ENCODE assay signal across 10 cellular contexts in the genomic region with DNA sequence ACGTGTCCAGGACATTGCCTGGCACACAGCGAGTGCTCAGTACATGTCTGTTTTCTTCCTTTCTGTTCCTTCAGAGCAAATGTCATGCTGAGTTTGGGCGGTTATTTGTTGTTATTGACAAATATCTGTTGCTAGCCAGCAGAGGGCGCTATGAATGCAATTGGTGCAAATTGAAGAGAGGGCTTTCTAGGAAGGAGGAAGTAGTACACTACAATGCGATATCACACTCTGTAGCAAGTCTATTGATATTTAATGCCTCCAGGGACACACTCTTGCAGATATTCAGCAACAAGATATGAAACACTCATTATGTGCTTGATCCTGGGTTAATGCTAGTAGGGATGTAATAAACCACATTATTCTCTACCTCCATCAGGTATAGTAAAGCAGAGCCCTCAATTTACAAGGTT.
A peak's percentile ranks its signal among the peaks of the same experiment; 100 is the strongest.
DNase-seq lines count a peak whose midpoint lies in the region; ATAC-seq, FAIRE-seq and TF ChIP-seq lines count a peak whose summit lies in the region.
"Had no signal": no experiment of that assay in that cellular context is flagged by ENCODE, and none has a peak within 500 bp of the region (broad histone marks: within the 10 kb centered on the region; RNA-seq: fewer than 3 reads in every experiment).

No MANE protein-coding gene starts in this region.

- TF ChIP-seq POLR2A in GM12878 (IDR thresholded peaks at IDR 0.05; ENCODE audit: low read depth, low read length) = no peak

- H3K36me3 ChIP-seq in GM12878 (ENCODE audit: control insufficient read depth in 2 of 2, insufficient read depth in 2 of 2, low read length in 1 of 2) (no peaks in the 10 kb centered on the region), neural progenitor cell (no peaks in the 10 kb centered on the region)

- peaks cover 4% of the 10 kb centered on the region for H3K27me3 Mint-ChIP-seq in neural progenitor cell (ENCODE audit: insufficient read depth, low read depth)

- TF ChIP-seq EP300 in GM12878 (IDR thresholded peaks at IDR 0.05; ENCODE audit: borderline replicate concordance in 1 of 2, control insufficient read depth in 1 of 2, low read depth in 2 of 2, low read length in 2 of 2) = no peak

- no peak overlapping the region for H3K27ac Mint-ChIP-seq in neural progenitor cell

- no peaks in the 10 kb centered on the region for H3K27me3 ChIP-seq in GM12878 (replicated peaks in 1 of 2; ENCODE audit: control insufficient read depth in 2 of 2, insufficient read depth in 2 of 2, low read length in 1 of 2)
- H3K27me3 ChIP-seq in neural progenitor cell = no peaks in the 10 kb centered on the region

- WGBS in GM12878 (ENCODE audit: insufficient coverage, insufficient replicate concordance, low lambda C conversion rate, missing lambda C conversion rate) = 0% methylated on average over 5 of the region's 5 CpGs

- H3K4me1 ChIP-seq in GM12878 (ENCODE audit: control insufficient read depth, insufficient read depth, low read length) (no peaks in the 10 kb centered on the region), neural progenitor cell (no peaks in the 10 kb centered on the region)

- H3K4me2 ChIP-seq in GM12878 (ENCODE audit: control insufficient read depth, insufficient read depth) (no peak overlapping the region), neural progenitor cell (no peak overlapping the region)

- H4K20me1 ChIP-seq in GM12878 (ENCODE audit: control insufficient read depth, insufficient read depth) (no peaks in the 10 kb centered on the region), neural progenitor cell (ENCODE audit: low read depth) (no peaks in the 10 kb centered on the region)

- POLR2A ChIA-PET in GM12878 (lab: Charles Lee) = no interaction called here

- no peaks in the 10 kb centered on the region for H3K9me3 Mint-ChIP-seq in neural progenitor cell

- FAIRE-seq in GM12878 (lab: Jason Lieb, UNC) = peak; percentile 47
- FAIRE-seq: astrocyte had no signal

- BruUV-seq in GM12878 (replicated peaks; lab: Mats Ljungman, UMichigan) = no TSS peak

- TF ChIP-seq CTCF in GM12878 (IDR thresholded peaks at IDR 0.05 in 2 of 3, conservative IDR thresholded peaks at IDR 0.05 in 1 of 3; ENCODE audit: control insufficient read depth in 2 of 3, extremely low read depth in 1 of 3, insufficient read depth in 1 of 3, low read depth in 3 of 3, low read length in 3 of 3) (peak; percentile 55 to 76 (median 61)), neural progenitor cell (IDR thresholded peaks at IDR 0.05) (peak; percentile 89), coronary artery (IDR thresholded peaks at IDR 0.05) (no peak)

- DNase-seq in stimulated activated CD4-positive, alpha-beta T cell treated with anti-CD3 and anti-CD28 coated beads, Interleukin-4, amount 100 ng/mL, for 48 hours (ENCODE audit: low read depth in 2 of 2) = peak; percentile 2 to 7
- DNase-seq in stimulated activated CD4-positive, alpha-beta T cell treated with anti-CD3 and anti-CD28 coated beads, Interleukin-4, amount 100 ng/mL, for 1 hour = no peak
- DNase-seq in NCI-H345 treated with DMSO at 0.1 percent for 48 hours (lab: John Stamatoyannopoulos, UW; ENCODE audit: unreplicated experiment) (peak; percentile 16), GM12878 (ENCODE audit: low read depth, low spot score) (peak; percentile 11), neural progenitor cell (ENCODE audit: low spot score) (peak; percentile 85), coronary artery (ENCODE audit: low spot score) (no peak)

- H3K9me3 ChIP-seq in GM12878 (replicated peaks; ENCODE audit: control insufficient read depth, insufficient read depth, low read length) = no peaks in the 10 kb centered on the region
- no peaks in the 10 kb centered on the region for H3K9me3 ChIP-seq in neural progenitor cell (ENCODE audit: low read depth)

- no peak overlapping the region for H3K9ac ChIP-seq in GM12878 (ENCODE audit: control insufficient read depth, insufficient read depth, low read length)
- no peak overlapping the region for H3K9ac ChIP-seq in neural progenitor cell

- intact Hi-C loops in GM12878 (cut with micrococcal nuclease; ENCODE audit: unreplicated experiment) = loop anchor here (10.0 kb wide), 2 partner anchors 131 to 309 kb away; no protein-coding TSS in a partner anchor

- CTCF ChIA-PET in GM12878 (lab: Yijun Ruan, JAX) = interaction anchor here (1.4 to 2.6 kb wide), 2 partner anchors 9 to 52 kb away, joined by 3 to 13 read pairs; no protein-coding TSS in a partner anchor

- H3K4me3 Mint-ChIP-seq in neural progenitor cell = no peak overlapping the region

- no peaks in the 10 kb centered on the region for H3K36me3 Mint-ChIP-seq in neural progenitor cell

- in situ Hi-C loops in GM12878 (cut with MboI) = no loop called here

- H3F3A ChIP-seq in neural progenitor cell (ENCODE audit: low read depth) = no peaks in the 10 kb centered on the region

- H3K27ac ChIP-seq in GM12878 (ENCODE audit: control insufficient read depth, insufficient read depth) (no peak overlapping the region), neural progenitor cell (no peak overlapping the region), coronary artery (no peak overlapping the region)
- H3K27ac ChIP-seq: skin epidermis had no signal

- RAD21 ChIA-PET in GM12878 (lab: Charles Lee; ENCODE audit: unreplicated experiment) = no interaction called here

- TF ChIP-seq RAD21 in GM12878 (IDR thresholded peaks at IDR 0.05; ENCODE audit: insufficient read depth, low read depth, low read length) = peak; percentile 59

- H3K79me2 ChIP-seq in GM12878 (ENCODE audit: control insufficient read depth, insufficient read depth, low read length) = no peaks in the 10 kb centered on the region
- no peaks in the 10 kb centered on the region for H3K79me2 ChIP-seq in neural progenitor cell (ENCODE audit: low read depth)

- no peak overlapping the region for H3K4me3 ChIP-seq in GM12878
- H3K4me3 ChIP-seq in neural progenitor cell = no peak overlapping the region
- no peak overlapping the region for H3K4me3 ChIP-seq in coronary artery
- H3K4me3 ChIP-seq: skin epidermis had no signal

- H3K4me1 Mint-ChIP-seq in neural progenitor cell = peaks cover 7% of the 10 kb centered on the region

- H2AFZ ChIP-seq in GM12878 (ENCODE audit: control insufficient read depth, low read depth, low read length) (no peak overlapping the region; the same call in 1 of the 2 replicates), neural progenitor cell (replicated peaks) (peak overlapping the region; percentile 27)

- ATAC-seq in HG02973 (IDR thresholded peaks at IDR 0.05; ENCODE audit: unreplicated experiment) (peak; percentile 56), GM12878 (peak; percentile 77), GM21737 (IDR thresholded peaks at IDR 0.05; ENCODE audit: unreplicated experiment) (no peak)

- SMC1A ChIA-PET in GM12878 (lab: Charles Lee; ENCODE audit: uncharacterized antibody, unreplicated experiment) = no interaction called here

TF ChIP-seq in GM12878, 131 proteins besides CTCF, POLR2A, EP300 and RAD21:
- TF ChIP-seq SRF (IDR thresholded peaks at IDR 0.05; ENCODE audit: low read depth in 2 of 2, low read length in 2 of 2) (no peak), SMC3 (IDR thresholded peaks at IDR 0.05; ENCODE audit: borderline replicate concordance, low read length) (peak; percentile 56)

Comparison
In these comparisons a context has a peak if more than half of its experiments do, and no peak if none do; other contexts are left out.
1. DNase-seq: peak in stimulated activated CD4-positive, alpha-beta T cell treated with anti-CD3 and anti-CD28 coated beads, Interleukin-4, amount 100 ng/mL, for 48 hours (2 of 2), NCI-H345 treated with DMSO at 0.1 percent for 48 hours (single experiment), GM12878 (single experiment) and neural progenitor cell (single experiment); none in stimulated activated CD4-positive, alpha-beta T cell treated with anti-CD3 and anti-CD28 coated beads, Interleukin-4, amount 100 ng/mL, for 1 hour (single experiment) and coronary artery (single experiment).